ENCODE assay signal across 1 cellular context in the genomic region with DNA sequence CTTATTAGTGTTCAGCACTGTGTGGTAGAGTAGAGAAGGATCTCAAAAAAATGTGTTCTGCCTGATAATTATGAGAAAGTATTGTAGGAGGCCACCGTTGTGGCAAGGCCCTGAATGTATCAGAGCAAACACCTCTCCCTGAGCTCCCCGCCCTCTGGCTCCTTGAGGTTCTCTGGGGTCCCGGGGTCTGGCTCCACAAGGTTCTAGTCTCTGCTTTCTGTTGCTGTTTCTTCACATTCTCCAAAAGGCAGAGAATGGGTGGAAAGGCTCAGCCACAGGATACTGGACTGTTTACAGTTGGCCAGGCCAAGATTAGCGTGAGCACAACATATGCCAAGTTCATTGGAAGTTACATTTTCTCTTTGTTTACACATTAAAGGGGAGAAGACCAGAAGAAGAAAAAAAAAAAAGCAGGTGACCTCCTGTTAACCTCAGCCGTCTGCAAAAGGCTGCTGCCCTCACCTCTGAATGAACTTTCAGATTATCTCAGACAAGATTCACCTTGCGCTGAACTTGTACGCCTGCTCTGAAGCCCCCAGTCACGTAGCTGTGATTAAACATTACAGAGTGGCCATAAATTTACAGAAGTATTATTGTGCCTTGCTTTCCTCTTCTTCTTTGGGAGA.
TF ChIP-seq lines count a peak whose summit lies in the region.

No MANE protein-coding gene starts in this region.

TF ChIP-seq in WTC11, 78 proteins besides CTCF, POLR2A, EP300 and RAD21 (continued from another document):
- TF ChIP-seq SP1 (CRISPR knock-in tag; conservative IDR thresholded peaks at IDR 0.05): no peak
- TF ChIP-seq, protein P1, sequence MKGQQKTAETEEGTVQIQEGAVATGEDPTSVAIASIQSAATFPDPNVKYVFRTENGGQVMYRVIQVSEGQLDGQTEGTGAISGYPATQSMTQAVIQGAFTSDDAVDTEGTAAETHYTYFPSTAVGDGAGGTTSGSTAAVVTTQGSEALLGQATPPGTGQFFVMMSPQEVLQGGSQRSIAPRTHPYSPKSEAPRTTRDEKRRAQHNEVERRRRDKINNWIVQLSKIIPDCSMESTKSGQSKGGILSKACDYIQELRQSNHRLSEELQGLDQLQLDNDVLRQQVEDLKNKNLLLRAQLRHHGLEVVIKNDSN (CRISPR knock-in tag; IDR thresholded peaks at IDR 0.05): no peak
- TF ChIP-seq ZNF423 (CRISPR knock-in tag; IDR thresholded peaks at IDR 0.05): no peak
